In genomic region chr6:116682334-116682712, GRCh38 we compare ENCODE assay signal across 8 cellular contexts. TPM values are rescaled to one million over a fixed set of nuclear protein-coding genes. Genes with fewer than 3 reads are reported as not detected.
DNase-seq lines count a peak whose midpoint lies in the region; ATAC-seq and TF ChIP-seq lines count a peak whose summit lies in the region.

No MANE protein-coding gene starts in this region.

- H3K36me3 ChIP-seq in Caco-2 (ENCODE audit: control insufficient read depth, insufficient read depth, low read length) (peaks cover 1% of the 10 kb centered on the region; the same call in 1 of the 2 replicates), HUES6 (ENCODE audit: control insufficient read depth, insufficient read depth, low read length) (no peaks in the 10 kb centered on the region)

- POLR2A ChIA-PET in Caco-2 (lab: Charles Lee), result no interaction called here
- POLR2A ChIA-PET in HEK293T (lab: Yijun Ruan, JAX), result interaction anchor here (0.9 to 1.7 kb wide), 2 partner anchors 11 to 14 kb away, joined by 3 to 6 read pairs; partner anchors contain the start of gene ZUP1

- no peaks in the 10 kb centered on the region for H3K9me3 ChIP-seq in Caco-2
- no peaks in the 10 kb centered on the region for H3K9me3 ChIP-seq in HUES6 (ENCODE audit: control insufficient read depth, insufficient read depth, low read depth, low read length)

- peaks cover 4% of the 10 kb centered on the region for H3K4me1 ChIP-seq in Caco-2
- H3K4me1 ChIP-seq in HUES6 (ENCODE audit: control insufficient read depth, insufficient read depth, low read length), result 0 out of 2 replicates have a peak, but pooled peaks cover 3% of the 10 kb centered on the region

- H3K4me3 Mint-ChIP-seq in Caco-2 (ENCODE audit: unreplicated experiment) (peak overlapping the region; percentile 83), natural killer cell (peak overlapping the region; percentile 99)
- H3K4me3 Mint-ChIP-seq in T-helper 2 cell treated with Interferon-gamma antibody and Interleukin-4, amounts not matched to agents 5 μg/mL and 100 μg/mL, for 36 hours, result peak overlapping the region; percentile 98
- H3K4me3 Mint-ChIP-seq in dendritic cell treated with granulocyte-macrophage colony-stimulating factor and Interleukin-4, amounts not matched to agents 40 ng/mL and 50 ng/mL, for 4 days, result peak overlapping the region; percentile 98

- peak overlapping the region; percentile 69 for H3K4me3 ChIP-seq in Caco-2 (ENCODE audit: low read depth, low read length)
- H3K4me3 ChIP-seq in HUES6 (ENCODE audit: low read depth, low read length), result peak overlapping the region; percentile 94

- DNase-seq in Caco-2 (no peak), natural killer cell (no peak), HEK293T (ENCODE audit: extremely low spot score) (no peak)
- DNase-seq in T-helper 2 cell treated with Interferon-gamma antibody and Interleukin-4, amounts not matched to agents 5 μg/mL and 100 μg/mL, for 36 hours (ENCODE audit: low spot score), result peak; percentile 23

- no peak for TF ChIP-seq CTCF in Caco-2 (IDR thresholded peaks at IDR 0.05; ENCODE audit: insufficient read depth in 1 of 2, low read depth in 1 of 2, low read length in 1 of 2, severe bottlenecking in 1 of 2, unreplicated experiment in 1 of 2)
- no peak for TF ChIP-seq CTCF in natural killer cell (IDR thresholded peaks at IDR 0.05)

- ATAC-seq in GM19035 (IDR thresholded peaks at IDR 0.05; ENCODE audit: unreplicated experiment) (peak; percentile 13), natural killer cell (peak in 2 of 3 donors; percentile 30 to 31), HG03521 (IDR thresholded peaks at IDR 0.05; ENCODE audit: unreplicated experiment) (no peak)

- peaks cover 10% of the 10 kb centered on the region for H3K36me3 Mint-ChIP-seq in Caco-2 (ENCODE audit: insufficient read depth, unreplicated experiment)
- H3K36me3 Mint-ChIP-seq in T-helper 2 cell treated with Interferon-gamma antibody and Interleukin-4, amounts not matched to agents 5 μg/mL and 100 μg/mL, for 36 hours (ENCODE audit: low read depth), result peaks cover 31% of the 10 kb centered on the region
- H3K36me3 Mint-ChIP-seq in dendritic cell treated with granulocyte-macrophage colony-stimulating factor and Interleukin-4, amounts not matched to agents 40 ng/mL and 50 ng/mL, for 4 days (ENCODE audit: low read depth), result peaks cover 27% of the 10 kb centered on the region
- H3K36me3 Mint-ChIP-seq in natural killer cell, result no peaks in the 10 kb centered on the region

- peak overlapping the region; percentile 39; the same call in 1 of the 2 replicates for H3K27ac ChIP-seq in HUES6 (ENCODE audit: low read depth, low read length)

- BruUV-seq in Caco-2 (replicated peaks; lab: Mats Ljungman, UMichigan), result no TSS peak

- CTCF ChIA-PET in Caco-2 (lab: Charles Lee), result no interaction called here
- CTCF ChIA-PET in HEK293T (lab: Yijun Ruan, JAX), result no interaction called here

- H3K27me3 ChIP-seq in Caco-2 (replicated peaks; ENCODE audit: control insufficient read depth, insufficient read depth, low read length) (no peaks in the 10 kb centered on the region), HUES6 (ENCODE audit: control insufficient read depth, insufficient read depth, low read length) (no peaks in the 10 kb centered on the region)

- no peaks in the 10 kb centered on the region for H3K9me3 Mint-ChIP-seq in Caco-2 (ENCODE audit: unreplicated experiment)
- no peaks in the 10 kb centered on the region for H3K9me3 Mint-ChIP-seq in T-helper 2 cell treated with Interferon-gamma antibody and Interleukin-4, amounts not matched to agents 5 μg/mL and 100 μg/mL, for 36 hours
- no peaks in the 10 kb centered on the region for H3K9me3 Mint-ChIP-seq in dendritic cell treated with granulocyte-macrophage colony-stimulating factor and Interleukin-4, amounts not matched to agents 40 ng/mL and 50 ng/mL, for 4 days
- H3K9me3 Mint-ChIP-seq in natural killer cell, result no peaks in the 10 kb centered on the region

- H3K9ac ChIP-seq in HUES6 (ENCODE audit: low read length), result peak overlapping the region; percentile 5

- H3K27ac Mint-ChIP-seq in Caco-2 (ENCODE audit: unreplicated experiment) (peak overlapping the region; percentile 89), natural killer cell (peak overlapping the region; percentile 94 to 100)
- peak overlapping the region; percentile 81 for H3K27ac Mint-ChIP-seq in T-helper 2 cell treated with Interferon-gamma antibody and Interleukin-4, amounts not matched to agents 5 μg/mL and 100 μg/mL, for 36 hours
- H3K27ac Mint-ChIP-seq in dendritic cell treated with granulocyte-macrophage colony-stimulating factor and Interleukin-4, amounts not matched to agents 40 ng/mL and 50 ng/mL, for 4 days, result peak overlapping the region; percentile 94

- intact Hi-C loops in Caco-2 (cut with micrococcal nuclease; ENCODE audit: unreplicated experiment) (no loop called here), natural killer cell (cut with micrococcal nuclease) (no loop called here)
- intact Hi-C loops in dendritic cell treated with granulocyte-macrophage colony-stimulating factor and Interleukin-4, amounts not matched to agents 40 ng/mL and 50 ng/mL, for 4 days (cut with micrococcal nuclease), result no loop called here

- H3K4me1 Mint-ChIP-seq in Caco-2 (ENCODE audit: low read depth, unreplicated experiment), result peaks cover 7% of the 10 kb centered on the region
- H3K4me1 Mint-ChIP-seq in T-helper 2 cell treated with Interferon-gamma antibody and Interleukin-4, amounts not matched to agents 5 μg/mL and 100 μg/mL, for 36 hours (ENCODE audit: low read depth), result peaks cover 26% of the 10 kb centered on the region
- H3K4me1 Mint-ChIP-seq in dendritic cell treated with granulocyte-macrophage colony-stimulating factor and Interleukin-4, amounts not matched to agents 40 ng/mL and 50 ng/mL, for 4 days (ENCODE audit: low read depth), result peaks cover 25% of the 10 kb centered on the region
- peaks cover 40 to 51% of the 10 kb centered on the region in 2 donors for H3K4me1 Mint-ChIP-seq in natural killer cell

- no peaks in the 10 kb centered on the region for H3K27me3 Mint-ChIP-seq in Caco-2 (ENCODE audit: insufficient read depth, unreplicated experiment)
- no peaks in the 10 kb centered on the region for H3K27me3 Mint-ChIP-seq in T-helper 2 cell treated with Interferon-gamma antibody and Interleukin-4, amounts not matched to agents 5 μg/mL and 100 μg/mL, for 36 hours (ENCODE audit: low read depth)
- no peaks in the 10 kb centered on the region for H3K27me3 Mint-ChIP-seq in dendritic cell treated with granulocyte-macrophage colony-stimulating factor and Interleukin-4, amounts not matched to agents 40 ng/mL and 50 ng/mL, for 4 days
- no peaks in the 10 kb centered on the region for H3K27me3 Mint-ChIP-seq in natural killer cell (ENCODE audit: low read depth in 2 of 2)

TF ChIP-seq in HEK293T, 16 proteins besides CTCF, POLR2A, EP300 and RAD21:
- TF ChIP-seq NFRKB (IDR thresholded peaks at IDR 0.05), result no peak
- TF ChIP-seq TARDBP (IDR thresholded peaks at IDR 0.05), result no peak
- no peak for TF ChIP-seq CTBP1 (IDR thresholded peaks at IDR 0.05; ENCODE audit: borderline replicate concordance)
- TF ChIP-seq SP1 (IDR thresholded peaks at IDR 0.05), result no peak
- TF ChIP-seq ARNT (IDR thresholded peaks at IDR 0.05), result no peak
- TF ChIP-seq FOXA1 (IDR thresholded peaks at IDR 0.05), result no peak
- TF ChIP-seq LEF1 (IDR thresholded peaks at IDR 0.05; ENCODE audit: borderline replicate concordance), result no peak
- TF ChIP-seq HDGF (IDR thresholded peaks at IDR 0.05; ENCODE audit: borderline replicate concordance), result no peak
- no peak for TF ChIP-seq FOXM1 (IDR thresholded peaks at IDR 0.05; ENCODE audit: borderline replicate concordance)
- no peak for TF ChIP-seq BHLHE40 (IDR thresholded peaks at IDR 0.05; ENCODE audit: borderline replicate concordance)
- no peak for TF ChIP-seq ELF4 (IDR thresholded peaks at IDR 0.05)
- TF ChIP-seq ZNF384 (IDR thresholded peaks at IDR 0.05), result no peak
- no peak for TF ChIP-seq FOXK2 (IDR thresholded peaks at IDR 0.05)
- TF ChIP-seq L3MBTL2 (conservative IDR thresholded peaks at IDR 0.05), result no peak
- no peak for TF ChIP-seq PKNOX1 (IDR thresholded peaks at IDR 0.05)

RNA-seq across cellular contexts. Expression of gene KPNA5, which starts 1.3 kb away (rescaled TPM):
- total RNA-seq in Caco-2 (2022) (12.0 and 12.2 TPM in 2 replicates), natural killer cell (10 to 100 TPM; 28.6 to 31.4 (median 29.1) TPM)

RNA-seq across cellular contexts. Expression of gene ZUP1, which starts 13.8 kb away (rescaled TPM):
- total RNA-seq in Caco-2 (2022) (14.0 and 14.3 TPM in 2 replicates), natural killer cell (10 to 100 TPM; 16.4 to 20.0 (median 19.4) TPM)
